15 cellular contexts compared by ENCODE assay signal in genomic region chr16:27305839-27306442, GRCh38.
"Had no signal": no experiment of that assay in that cellular context is flagged by ENCODE, and none has a peak within 500 bp of the region (broad histone marks: within the 10 kb centered on the region; RNA-seq: fewer than 3 reads in every experiment).

No MANE protein-coding gene starts in this region.

- H3K4me1 Mint-ChIP-seq: neural progenitor cell; stimulated activated memory B cell treated with anti-CD40 and anti-IgM and Interleukin-4, amounts not matched to agents 10 μg/mL and 1 μg/mL and 100 μg/mL, for 72 hours had no signal

- H3K4me1 ChIP-seq: body of pancreas, neural progenitor cell had no signal

- H3K4me3 Mint-ChIP-seq: activated CD4-positive, alpha-beta memory T cell treated with anti-CD3 and anti-CD28 coated beads, Interleukin-2, amount 10 ng/mL, durations not matched to agents 7 days and 5 days; activated T-helper 1 cell treated with anti-CD3 and anti-CD28 coated beads, Interleukin-12 subunit alpha, Interleukin-12 subunit beta, Interleukin-2, Interleukin-4 antibody, amounts not matched to agents 30 ng/mL and 10 ng/mL and 1 ng/mL, durations not matched to agents 14 hours and 24 hours and 36 hours; neural progenitor cell; stimulated activated memory B cell treated with anti-CD40 and anti-IgM and Interleukin-4, amounts not matched to agents 10 μg/mL and 1 μg/mL and 100 μg/mL, for 72 hours had no signal

- H3K9me3 ChIP-seq: body of pancreas had no signal

- H3K36me3 Mint-ChIP-seq: stimulated activated memory B cell treated with anti-CD40 and anti-IgM and Interleukin-4, amounts not matched to agents 10 μg/mL and 1 μg/mL and 100 μg/mL, for 72 hours had no signal

- H3K4me3 ChIP-seq: body of pancreas, hepatocyte, neural progenitor cell, smooth muscle cell had no signal

- H3K36me3 ChIP-seq: neural progenitor cell had no signal

- H3K27me3 ChIP-seq: body of pancreas, hepatocyte had no signal

- DNase-seq: activated CD4-positive, alpha-beta memory T cell treated with anti-CD3 and anti-CD28 coated beads, Interleukin-2, amount 10 ng/mL, durations not matched to agents 7 days and 5 days; activated CD4-positive, alpha-beta T cell treated with anti-CD3 and anti-CD28 coated beads for 1 hour; activated CD8-positive, alpha-beta memory T cell treated with anti-CD3 and anti-CD28 coated beads, Interleukin-2, amount 50 U/mL, for 4 hours; activated naive CD4-positive, alpha-beta T cell; amniotic stem cell; body of pancreas; cerebellar nuclear complex; erythroblast; left ventricle myocardium superior; right cardiac atrium had no signal

- H3K27me3 Mint-ChIP-seq: stimulated activated memory B cell treated with anti-CD40 and anti-IgM and Interleukin-4, amounts not matched to agents 10 μg/mL and 1 μg/mL and 100 μg/mL, for 72 hours had no signal

- H3K27ac Mint-ChIP-seq: activated CD4-positive, alpha-beta memory T cell treated with anti-CD3 and anti-CD28 coated beads, Interleukin-2, amount 10 ng/mL, durations not matched to agents 7 days and 5 days; activated T-helper 1 cell treated with anti-CD3 and anti-CD28 coated beads, Interleukin-12 subunit alpha, Interleukin-12 subunit beta, Interleukin-2, Interleukin-4 antibody, amounts not matched to agents 30 ng/mL and 10 ng/mL and 1 ng/mL, durations not matched to agents 14 hours and 24 hours and 36 hours; neural progenitor cell; stimulated activated memory B cell treated with anti-CD40 and anti-IgM and Interleukin-4, amounts not matched to agents 10 μg/mL and 1 μg/mL and 100 μg/mL, for 72 hours had no signal

- ATAC-seq: body of pancreas; left ventricle myocardium superior; stimulated activated memory B cell treated with anti-CD40 and anti-IgM and Interleukin-4, amounts not matched to agents 10 μg/mL and 1 μg/mL and 100 μg/mL, for 72 hours had no signal

- H3K27ac ChIP-seq: hepatocyte, neural progenitor cell had no signal
